14 cellular contexts compared by ENCODE assay signal in genomic region chr11:43983221-43983795, GRCh38.
"Had no signal": no experiment of that assay in that cellular context is flagged by ENCODE, and none has a peak within 500 bp of the region (broad histone marks: within the 10 kb centered on the region; RNA-seq: fewer than 3 reads in every experiment).

No MANE protein-coding gene starts in this region.

- DNase-seq: activated CD4-positive, alpha-beta memory T cell treated with anti-CD3 and anti-CD28 coated beads, Interleukin-2, amount 10 ng/mL, durations not matched to agents 7 days and 5 days; activated naive CD4-positive, alpha-beta T cell treated with anti-CD3 and anti-CD28 coated beads, Interleukin-2, amount 50 U/mL, for 16 hours; activated T-cell treated with anti-CD3 and anti-CD28 coated beads, Interleukin-2, amount 50 U/mL, for 24 hours; hypothalamus; lower lobe of right lung; nucleus accumbens; sigmoid colon; stimulated activated CD4-positive, alpha-beta T cell treated with anti-CD3 and anti-CD28 coated beads, Interleukin-1b, Interleukin-23, amount 100 ng/mL, for 48 hours; T-helper 1 cell; WERI-Rb-1 had no signal

- H3K4me3 ChIP-seq: esophagus muscularis mucosa, lower lobe of right lung, sigmoid colon, thoracic aorta, uterus had no signal

- FAIRE-seq: colon had no signal

- H3K36me3 ChIP-seq: esophagus muscularis mucosa, lower lobe of right lung, sigmoid colon, thoracic aorta, uterus, WERI-Rb-1 had no signal

- H3K27me3 ChIP-seq: esophagus muscularis mucosa, sigmoid colon, uterus had no signal

- H3K27ac ChIP-seq: esophagus muscularis mucosa, sigmoid colon, thoracic aorta, WERI-Rb-1 had no signal

- H3K9me3 ChIP-seq: esophagus muscularis mucosa, lower lobe of right lung, sigmoid colon, thoracic aorta, uterus had no signal
